ENCODE assay signal across 1 cellular context in the genomic region with DNA sequence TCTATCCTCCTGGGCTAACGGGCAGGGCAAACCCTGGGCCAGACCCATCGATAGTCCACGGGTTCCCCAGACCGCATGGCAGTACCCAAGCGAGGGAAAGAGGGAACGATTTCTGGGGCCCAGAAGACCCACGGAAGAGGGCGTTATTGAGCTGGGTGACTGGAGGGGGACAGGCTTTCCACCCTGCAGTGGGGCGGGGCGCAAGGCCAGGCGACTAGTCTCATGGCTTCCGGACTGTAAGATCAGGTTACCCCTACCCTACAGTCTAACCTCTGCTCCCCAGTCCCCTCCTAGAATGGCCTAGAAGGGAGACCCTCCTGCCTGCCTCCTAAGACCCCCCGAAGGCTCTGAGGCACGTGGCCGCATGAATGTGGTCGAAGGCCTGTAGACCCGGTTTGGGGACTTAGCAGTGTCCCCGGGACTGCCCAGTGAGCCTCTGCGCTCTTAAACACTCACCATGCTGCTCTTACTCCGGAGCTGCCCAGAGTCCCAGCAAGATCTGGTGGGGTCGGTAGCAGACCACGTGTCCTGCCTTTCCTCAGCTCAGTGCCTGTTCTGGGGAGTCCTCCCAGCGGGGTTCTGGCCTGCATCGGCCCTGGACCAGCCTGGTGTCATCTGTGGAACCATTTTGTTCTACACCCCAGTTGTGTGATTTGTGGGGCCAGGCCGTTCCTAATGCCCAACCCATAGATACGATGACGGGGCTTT.
TF ChIP-seq lines count a peak whose summit lies in the region.

No MANE protein-coding gene starts in this region.

TF ChIP-seq in K562, 482 proteins besides CTCF, POLR2A, EP300 and RAD21 (continues in another document):
- TF ChIP-seq, protein P1, sequence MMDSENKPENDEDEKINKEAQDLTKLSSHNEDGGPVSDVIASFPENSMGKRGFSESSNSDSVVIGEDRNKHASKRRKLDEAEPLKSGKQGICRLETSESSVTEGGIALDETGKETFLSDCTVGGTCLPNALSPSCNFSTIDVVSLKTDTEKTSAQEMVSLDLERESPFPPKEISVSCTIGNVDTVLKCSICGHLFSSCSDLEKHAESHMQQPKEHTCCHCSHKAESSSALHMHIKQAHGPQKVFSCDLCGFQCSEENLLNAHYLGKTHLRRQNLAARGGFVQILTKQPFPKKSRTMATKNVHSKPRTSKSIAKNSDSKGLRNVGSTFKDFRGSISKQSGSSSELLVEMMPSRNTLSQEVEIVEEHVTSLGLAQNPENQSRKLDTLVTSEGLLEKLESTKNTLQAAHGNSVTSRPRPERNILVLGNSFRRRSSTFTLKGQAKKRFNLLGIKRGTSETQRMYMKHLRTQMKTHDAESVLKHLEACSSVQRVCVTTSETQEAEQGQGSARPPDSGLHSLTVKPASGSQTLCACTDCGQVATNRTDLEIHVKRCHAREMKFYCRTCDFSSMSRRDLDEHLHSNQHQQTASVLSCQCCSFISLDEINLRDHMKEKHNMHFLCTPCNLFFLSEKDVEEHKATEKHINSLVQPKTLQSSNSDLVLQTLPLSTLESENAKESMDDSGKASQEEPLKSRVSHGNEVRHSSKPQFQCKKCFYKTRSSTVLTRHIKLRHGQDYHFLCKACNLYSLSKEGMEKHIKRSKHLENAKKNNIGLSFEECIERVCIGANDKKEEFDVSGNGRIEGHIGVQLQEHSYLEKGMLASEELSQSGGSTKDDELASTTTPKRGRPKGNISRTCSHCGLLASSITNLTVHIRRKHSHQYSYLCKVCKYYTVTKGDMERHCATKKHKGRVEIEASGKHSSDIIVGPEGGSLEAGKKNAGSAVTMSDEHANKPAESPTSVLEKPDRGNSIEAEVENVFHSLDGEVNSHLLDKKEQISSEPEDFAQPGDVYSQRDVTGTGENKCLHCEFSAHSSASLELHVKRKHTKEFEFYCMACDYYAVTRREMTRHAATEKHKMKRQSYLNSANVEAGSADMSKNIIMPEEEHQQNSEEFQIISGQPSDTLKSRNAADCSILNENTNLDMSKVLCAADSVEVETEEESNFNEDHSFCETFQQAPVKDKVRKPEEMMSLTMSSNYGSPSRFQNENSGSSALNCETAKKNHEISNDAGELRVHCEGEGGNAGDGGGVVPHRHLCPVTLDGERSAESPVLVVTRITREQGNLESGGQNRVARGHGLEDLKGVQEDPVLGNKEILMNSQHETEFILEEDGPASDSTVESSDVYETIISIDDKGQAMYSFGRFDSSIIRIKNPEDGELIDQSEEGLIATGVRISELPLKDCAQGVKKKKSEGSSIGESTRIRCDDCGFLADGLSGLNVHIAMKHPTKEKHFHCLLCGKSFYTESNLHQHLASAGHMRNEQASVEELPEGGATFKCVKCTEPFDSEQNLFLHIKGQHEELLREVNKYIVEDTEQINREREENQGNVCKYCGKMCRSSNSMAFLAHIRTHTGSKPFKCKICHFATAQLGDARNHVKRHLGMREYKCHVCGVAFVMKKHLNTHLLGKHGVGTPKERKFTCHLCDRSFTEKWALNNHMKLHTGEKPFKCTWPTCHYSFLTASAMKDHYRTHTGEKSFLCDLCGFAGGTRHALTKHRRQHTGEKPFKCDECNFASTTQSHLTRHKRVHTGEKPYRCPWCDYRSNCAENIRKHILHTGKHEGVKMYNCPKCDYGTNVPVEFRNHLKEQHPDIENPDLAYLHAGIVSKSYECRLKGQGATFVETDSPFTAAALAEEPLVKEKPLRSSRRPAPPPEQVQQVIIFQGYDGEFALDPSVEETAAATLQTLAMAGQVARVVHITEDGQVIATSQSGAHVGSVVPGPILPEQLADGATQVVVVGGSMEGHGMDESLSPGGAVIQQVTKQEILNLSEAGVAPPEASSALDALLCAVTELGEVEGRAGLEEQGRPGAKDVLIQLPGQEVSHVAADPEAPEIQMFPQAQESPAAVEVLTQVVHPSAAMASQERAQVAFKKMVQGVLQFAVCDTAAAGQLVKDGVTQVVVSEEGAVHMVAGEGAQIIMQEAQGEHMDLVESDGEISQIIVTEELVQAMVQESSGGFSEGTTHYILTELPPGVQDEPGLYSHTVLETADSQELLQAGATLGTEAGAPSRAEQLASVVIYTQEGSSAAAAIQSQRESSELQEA (IDR thresholded peaks at IDR 0.05; ENCODE audit: low read depth): no peak
- TF ChIP-seq ZNF699 (CRISPR knock-in tag; IDR thresholded peaks at IDR 0.05; ENCODE audit: insufficient replicate concordance) (no peak), SP2 (IDR thresholded peaks at IDR 0.05; ENCODE audit: extremely low read depth, low read depth, low read length, poor library complexity, severe bottlenecking) (no peak), HIVEP1 (CRISPR knock-in tag; IDR thresholded peaks at IDR 0.05) (no peak), HEY1 (CRISPR knock-in tag; IDR thresholded peaks at IDR 0.05; ENCODE audit: borderline replicate concordance) (no peak), HCFC1 (IDR thresholded peaks at IDR 0.05; ENCODE audit: low read depth, low read length) (no peak), SRSF3 (IDR thresholded peaks at IDR 0.05; ENCODE audit: insufficient read depth, low read length) (no peak), FIP1L1 (IDR thresholded peaks at IDR 0.05; ENCODE audit: low read depth, low read length, poor library complexity, severe bottlenecking) (no peak), ZNF668 (CRISPR knock-in tag; IDR thresholded peaks at IDR 0.05) (no peak), PPARD (CRISPR knock-in tag; IDR thresholded peaks at IDR 0.05) (no peak), KAT8 (IDR thresholded peaks at IDR 0.05; ENCODE audit: low read depth) (no peak), ZNF197 (CRISPR knock-in tag; IDR thresholded peaks at IDR 0.05; ENCODE audit: low read depth) (no peak), TCF3 (CRISPR knock-in tag; IDR thresholded peaks at IDR 0.05) (no peak), ZNF175 (CRISPR knock-in tag; IDR thresholded peaks at IDR 0.05; ENCODE audit: low read depth) (peak; percentile 83; the same call in 1 of the 2 replicates), ZFP36 (IDR thresholded peaks at IDR 0.05; ENCODE audit: low read depth, low read length, partially characterized antibody) (no peak), FOXK2 (conservative IDR thresholded peaks at IDR 0.05 in 1 of 2, IDR thresholded peaks at IDR 0.05 in 1 of 2; ENCODE audit: low read depth in 2 of 2) (no peak), SMARCA5 (IDR thresholded peaks at IDR 0.05) (no peak), SP1 (CRISPR knock-in tag; IDR thresholded peaks at IDR 0.05) (no peak), POLR3A (IDR thresholded peaks at IDR 0.05; ENCODE audit: borderline replicate concordance, extremely low read depth, insufficient read depth, insufficient read length) (no peak), MEF2A (IDR thresholded peaks at IDR 0.05; ENCODE audit: control insufficient read depth, low read depth, low read length) (no peak), CXXC5 (CRISPR knock-in tag; IDR thresholded peaks at IDR 0.05) (no peak), ZNF3 (CRISPR knock-in tag; IDR thresholded peaks at IDR 0.05) (no peak), RBFOX2 (IDR thresholded peaks at IDR 0.05; ENCODE audit: low read depth, low read length) (peak; percentile 60), CBX8 (IDR thresholded peaks at IDR 0.05; ENCODE audit: borderline replicate concordance, extremely low read depth, low read depth, low read length, poor library complexity, severe bottlenecking) (no peak), NEUROD1 (IDR thresholded peaks at IDR 0.05; ENCODE audit: borderline replicate concordance, low read depth, low read length, partially characterized antibody) (no peak), ZFX (CRISPR knock-in tag; IDR thresholded peaks at IDR 0.05) (peak; percentile 63), XRCC3 (IDR thresholded peaks at IDR 0.05) (no peak), RAD51 (IDR thresholded peaks at IDR 0.05; ENCODE audit: borderline replicate concordance, low read depth) (no peak), ZNF174 (CRISPR knock-in tag; IDR thresholded peaks at IDR 0.05) (no peak), GTF2E2 (tag; IDR thresholded peaks at IDR 0.05) (peak; percentile 41; the same call in 1 of the 2 replicates), ZBTB8A (IDR thresholded peaks at IDR 0.05; ENCODE audit: partially characterized antibody) (no peak), NR2C1 (IDR thresholded peaks at IDR 0.05) (no peak), NR2C1 (tag; IDR thresholded peaks at IDR 0.05) (peak; percentile 58; the same call in 1 of the 2 replicates), SMAD4 (CRISPR knock-in tag; conservative IDR thresholded peaks at IDR 0.05) (0 out of 2 replicates have a peak, but pooled peaks have one; percentile 17), RBM22 (IDR thresholded peaks at IDR 0.05; ENCODE audit: low read depth, low read length, poor library complexity, severe bottlenecking) (no peak)
- TF ChIP-seq, protein P2, sequence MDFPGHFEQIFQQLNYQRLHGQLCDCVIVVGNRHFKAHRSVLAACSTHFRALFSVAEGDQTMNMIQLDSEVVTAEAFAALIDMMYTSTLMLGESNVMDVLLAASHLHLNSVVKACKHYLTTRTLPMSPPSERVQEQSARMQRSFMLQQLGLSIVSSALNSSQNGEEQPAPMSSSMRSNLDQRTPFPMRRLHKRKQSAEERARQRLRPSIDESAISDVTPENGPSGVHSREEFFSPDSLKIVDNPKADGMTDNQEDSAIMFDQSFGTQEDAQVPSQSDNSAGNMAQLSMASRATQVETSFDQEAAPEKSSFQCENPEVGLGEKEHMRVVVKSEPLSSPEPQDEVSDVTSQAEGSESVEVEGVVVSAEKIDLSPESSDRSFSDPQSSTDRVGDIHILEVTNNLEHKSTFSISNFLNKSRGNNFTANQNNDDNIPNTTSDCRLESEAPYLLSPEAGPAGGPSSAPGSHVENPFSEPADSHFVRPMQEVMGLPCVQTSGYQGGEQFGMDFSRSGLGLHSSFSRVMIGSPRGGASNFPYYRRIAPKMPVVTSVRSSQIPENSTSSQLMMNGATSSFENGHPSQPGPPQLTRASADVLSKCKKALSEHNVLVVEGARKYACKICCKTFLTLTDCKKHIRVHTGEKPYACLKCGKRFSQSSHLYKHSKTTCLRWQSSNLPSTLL (IDR thresholded peaks at IDR 0.05): no peak
- TF ChIP-seq, protein P3, sequence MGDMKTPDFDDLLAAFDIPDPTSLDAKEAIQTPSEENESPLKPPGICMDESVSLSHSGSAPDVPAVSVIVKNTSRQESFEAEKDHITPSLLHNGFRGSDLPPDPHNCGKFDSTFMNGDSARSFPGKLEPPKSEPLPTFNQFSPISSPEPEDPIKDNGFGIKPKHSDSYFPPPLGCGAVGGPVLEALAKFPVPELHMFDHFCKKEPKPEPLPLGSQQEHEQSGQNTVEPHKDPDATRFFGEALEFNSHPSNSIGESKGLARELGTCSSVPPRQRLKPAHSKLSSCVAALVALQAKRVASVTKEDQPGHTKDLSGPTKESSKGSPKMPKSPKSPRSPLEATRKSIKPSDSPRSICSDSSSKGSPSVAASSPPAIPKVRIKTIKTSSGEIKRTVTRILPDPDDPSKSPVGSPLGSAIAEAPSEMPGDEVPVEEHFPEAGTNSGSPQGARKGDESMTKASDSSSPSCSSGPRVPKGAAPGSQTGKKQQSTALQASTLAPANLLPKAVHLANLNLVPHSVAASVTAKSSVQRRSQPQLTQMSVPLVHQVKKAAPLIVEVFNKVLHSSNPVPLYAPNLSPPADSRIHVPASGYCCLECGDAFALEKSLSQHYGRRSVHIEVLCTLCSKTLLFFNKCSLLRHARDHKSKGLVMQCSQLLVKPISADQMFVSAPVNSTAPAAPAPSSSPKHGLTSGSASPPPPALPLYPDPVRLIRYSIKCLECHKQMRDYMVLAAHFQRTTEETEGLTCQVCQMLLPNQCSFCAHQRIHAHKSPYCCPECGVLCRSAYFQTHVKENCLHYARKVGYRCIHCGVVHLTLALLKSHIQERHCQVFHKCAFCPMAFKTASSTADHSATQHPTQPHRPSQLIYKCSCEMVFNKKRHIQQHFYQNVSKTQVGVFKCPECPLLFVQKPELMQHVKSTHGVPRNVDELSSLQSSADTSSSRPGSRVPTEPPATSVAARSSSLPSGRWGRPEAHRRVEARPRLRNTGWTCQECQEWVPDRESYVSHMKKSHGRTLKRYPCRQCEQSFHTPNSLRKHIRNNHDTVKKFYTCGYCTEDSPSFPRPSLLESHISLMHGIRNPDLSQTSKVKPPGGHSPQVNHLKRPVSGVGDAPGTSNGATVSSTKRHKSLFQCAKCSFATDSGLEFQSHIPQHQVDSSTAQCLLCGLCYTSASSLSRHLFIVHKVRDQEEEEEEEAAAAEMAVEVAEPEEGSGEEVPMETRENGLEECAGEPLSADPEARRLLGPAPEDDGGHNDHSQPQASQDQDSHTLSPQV (IDR thresholded peaks at IDR 0.05): peak; percentile 84
- TF ChIP-seq, protein P4, sequence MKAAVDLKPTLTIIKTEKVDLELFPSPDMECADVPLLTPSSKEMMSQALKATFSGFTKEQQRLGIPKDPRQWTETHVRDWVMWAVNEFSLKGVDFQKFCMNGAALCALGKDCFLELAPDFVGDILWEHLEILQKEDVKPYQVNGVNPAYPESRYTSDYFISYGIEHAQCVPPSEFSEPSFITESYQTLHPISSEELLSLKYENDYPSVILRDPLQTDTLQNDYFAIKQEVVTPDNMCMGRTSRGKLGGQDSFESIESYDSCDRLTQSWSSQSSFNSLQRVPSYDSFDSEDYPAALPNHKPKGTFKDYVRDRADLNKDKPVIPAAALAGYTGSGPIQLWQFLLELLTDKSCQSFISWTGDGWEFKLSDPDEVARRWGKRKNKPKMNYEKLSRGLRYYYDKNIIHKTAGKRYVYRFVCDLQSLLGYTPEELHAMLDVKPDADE (conservative IDR thresholded peaks at IDR 0.05; ENCODE audit: control insufficient read depth, low read depth, low read length): no peak
- TF ChIP-seq, protein P5, sequence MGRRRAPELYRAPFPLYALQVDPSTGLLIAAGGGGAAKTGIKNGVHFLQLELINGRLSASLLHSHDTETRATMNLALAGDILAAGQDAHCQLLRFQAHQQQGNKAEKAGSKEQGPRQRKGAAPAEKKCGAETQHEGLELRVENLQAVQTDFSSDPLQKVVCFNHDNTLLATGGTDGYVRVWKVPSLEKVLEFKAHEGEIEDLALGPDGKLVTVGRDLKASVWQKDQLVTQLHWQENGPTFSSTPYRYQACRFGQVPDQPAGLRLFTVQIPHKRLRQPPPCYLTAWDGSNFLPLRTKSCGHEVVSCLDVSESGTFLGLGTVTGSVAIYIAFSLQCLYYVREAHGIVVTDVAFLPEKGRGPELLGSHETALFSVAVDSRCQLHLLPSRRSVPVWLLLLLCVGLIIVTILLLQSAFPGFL (CRISPR knock-in tag; IDR thresholded peaks at IDR 0.05): no peak
- TF ChIP-seq, protein P6, sequence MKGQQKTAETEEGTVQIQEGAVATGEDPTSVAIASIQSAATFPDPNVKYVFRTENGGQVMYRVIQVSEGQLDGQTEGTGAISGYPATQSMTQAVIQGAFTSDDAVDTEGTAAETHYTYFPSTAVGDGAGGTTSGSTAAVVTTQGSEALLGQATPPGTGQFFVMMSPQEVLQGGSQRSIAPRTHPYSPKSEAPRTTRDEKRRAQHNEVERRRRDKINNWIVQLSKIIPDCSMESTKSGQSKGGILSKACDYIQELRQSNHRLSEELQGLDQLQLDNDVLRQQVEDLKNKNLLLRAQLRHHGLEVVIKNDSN (CRISPR knock-in tag; IDR thresholded peaks at IDR 0.05): no peak; the same call in 1 of the 2 replicates
- TF ChIP-seq, protein P7, sequence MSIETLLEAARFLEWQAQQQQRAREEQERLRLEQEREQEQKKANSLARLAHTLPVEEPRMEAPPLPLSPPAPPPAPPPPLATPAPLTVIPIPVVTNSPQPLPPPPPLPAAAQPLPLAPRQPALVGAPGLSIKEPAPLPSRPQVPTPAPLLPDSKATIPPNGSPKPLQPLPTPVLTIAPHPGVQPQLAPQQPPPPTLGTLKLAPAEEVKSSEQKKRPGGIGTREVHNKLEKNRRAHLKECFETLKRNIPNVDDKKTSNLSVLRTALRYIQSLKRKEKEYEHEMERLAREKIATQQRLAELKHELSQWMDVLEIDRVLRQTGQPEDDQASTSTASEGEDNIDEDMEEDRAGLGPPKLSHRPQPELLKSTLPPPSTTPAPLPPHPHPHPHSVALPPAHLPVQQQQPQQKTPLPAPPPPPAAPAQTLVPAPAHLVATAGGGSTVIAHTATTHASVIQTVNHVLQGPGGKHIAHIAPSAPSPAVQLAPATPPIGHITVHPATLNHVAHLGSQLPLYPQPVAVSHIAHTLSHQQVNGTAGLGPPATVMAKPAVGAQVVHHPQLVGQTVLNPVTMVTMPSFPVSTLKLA (conservative IDR thresholded peaks at IDR 0.05): peak in 1 of 2 experiments; percentile 73
